Comparison of ENCODE assay signal across 8 cellular contexts in the genomic region with DNA sequence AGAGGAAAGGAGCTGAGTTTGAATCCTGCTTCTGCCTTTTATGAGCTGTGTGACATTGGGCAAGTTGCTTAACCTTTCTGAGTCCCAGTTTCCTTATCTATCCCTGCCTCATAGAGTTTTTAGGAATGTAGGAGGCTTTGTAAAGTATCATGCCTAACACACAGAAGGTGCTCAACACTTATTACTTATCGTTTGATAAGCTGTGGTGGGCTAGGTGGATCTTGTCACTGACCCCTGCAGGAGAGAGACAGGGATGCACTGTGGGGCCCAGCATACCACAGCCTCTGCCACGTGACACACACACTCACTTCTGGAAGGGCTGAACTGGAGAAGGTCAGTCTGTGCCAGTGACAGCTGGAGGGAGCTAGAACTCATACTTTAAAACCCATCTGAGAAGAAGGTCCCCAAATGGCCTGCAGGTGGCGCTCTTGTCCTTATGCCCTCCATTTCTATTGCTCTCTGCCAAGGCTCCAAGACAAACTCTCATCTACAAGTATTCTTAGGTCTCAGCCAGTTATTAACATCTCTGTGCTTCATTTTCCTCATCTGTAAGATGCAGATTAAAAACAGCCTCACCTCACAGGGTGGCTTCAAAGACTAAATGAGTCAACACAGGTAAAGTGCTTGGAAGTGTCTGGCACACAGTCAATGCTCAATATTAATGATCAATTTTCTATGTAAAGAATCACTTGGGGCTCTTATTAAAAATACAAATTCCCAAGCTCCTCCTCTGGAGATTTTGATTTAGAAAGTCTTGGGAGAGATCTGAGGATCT. TPM values are rescaled to one million over a fixed set of nuclear protein-coding genes. Genes with fewer than 3 reads are reported as not detected.
DNase-seq lines count a peak whose midpoint lies in the region; ATAC-seq and TF ChIP-seq lines count a peak whose summit lies in the region.

No MANE protein-coding gene starts in this region.

- peak; percentile 97 for TF ChIP-seq CTCF in endodermal cell (conservative IDR thresholded peaks at IDR 0.05)
- peak; percentile 70 for TF ChIP-seq CTCF in mesothelial cell of epicardium (IDR thresholded peaks at IDR 0.05; ENCODE audit: unreplicated experiment)

- no peak overlapping the region for H3K27ac ChIP-seq in endodermal cell (ENCODE audit: low read depth, low read length)

- DNase-seq in CD1c-positive myeloid dendritic cell (ENCODE audit: extremely low spot score) (peak; percentile 81), NCI-H446 (lab: John Stamatoyannopoulos, UW) (peak; percentile 74 to 83), endodermal cell (peak; percentile 97), mesothelial cell of epicardium (ENCODE audit: low spot score in 2 of 2, unreplicated experiment in 2 of 2) (peak in 1 of 2 experiments; percentile 60)
- peak; percentile 14 to 17 for DNase-seq in activated CD4-positive, alpha-beta T cell treated with anti-CD3 and anti-CD28 coated beads for 4 hours
- peak; percentile 55 for DNase-seq in stimulated activated naive B cell treated with anti-CD40 and anti-IgM and Interleukin-4, amounts not matched to agents 10 μg/mL and 1 μg/mL and 100 μg/mL, for 72 hours

- H3K36me3 ChIP-seq in endodermal cell (ENCODE audit: control insufficient read depth, insufficient read depth, low read length), result no peaks in the 10 kb centered on the region

- no peaks in the 10 kb centered on the region for H3K27me3 Mint-ChIP-seq in endodermal cell (ENCODE audit: insufficient read depth)
- no peaks in the 10 kb centered on the region for H3K27me3 Mint-ChIP-seq in mesothelial cell of epicardium (ENCODE audit: low read depth)
- H3K27me3 Mint-ChIP-seq in stimulated activated naive B cell treated with anti-CD40 and anti-IgM and Interleukin-4, amounts not matched to agents 10 μg/mL and 1 μg/mL and 100 μg/mL, for 72 hours, result no peaks in the 10 kb centered on the region

- H3K4me3 Mint-ChIP-seq in endodermal cell (no peak overlapping the region), mesothelial cell of epicardium (no peak overlapping the region)
- H3K4me3 Mint-ChIP-seq in stimulated activated naive B cell treated with anti-CD40 and anti-IgM and Interleukin-4, amounts not matched to agents 10 μg/mL and 1 μg/mL and 100 μg/mL, for 72 hours, result no peak overlapping the region

- no peaks in the 10 kb centered on the region for H3K4me1 ChIP-seq in endodermal cell (ENCODE audit: control insufficient read depth, insufficient read depth, low read length)

- no peak overlapping the region for H3K9ac ChIP-seq in endodermal cell (ENCODE audit: extremely low read depth, low read length, poor library complexity, severe bottlenecking)

- WGBS in endodermal cell (ENCODE audit: insufficient coverage in 1 of 2, insufficient read length in 1 of 2), 2 experiments, result 42 to 100% methylated on average over 1 to 3 of the region's 3 CpGs

- peak; percentile 79 for ATAC-seq in GM19023 (IDR thresholded peaks at IDR 0.05; ENCODE audit: unreplicated experiment)
- peak; percentile 86 for ATAC-seq in HG03159 (IDR thresholded peaks at IDR 0.05; ENCODE audit: unreplicated experiment)
- peak; percentile 96 to 99 for ATAC-seq in stimulated activated naive B cell treated with anti-CD40 and anti-IgM and Interleukin-4, amounts not matched to agents 10 μg/mL and 1 μg/mL and 100 μg/mL, for 72 hours (replicated peaks)

- H3K27ac Mint-ChIP-seq in endodermal cell (peak overlapping the region; percentile 24), mesothelial cell of epicardium (no peak overlapping the region)
- no peak overlapping the region for H3K27ac Mint-ChIP-seq in stimulated activated naive B cell treated with anti-CD40 and anti-IgM and Interleukin-4, amounts not matched to agents 10 μg/mL and 1 μg/mL and 100 μg/mL, for 72 hours

- H3K9me3 Mint-ChIP-seq in endodermal cell (no peaks in the 10 kb centered on the region), mesothelial cell of epicardium (no peaks in the 10 kb centered on the region)
- no peaks in the 10 kb centered on the region for H3K9me3 Mint-ChIP-seq in stimulated activated naive B cell treated with anti-CD40 and anti-IgM and Interleukin-4, amounts not matched to agents 10 μg/mL and 1 μg/mL and 100 μg/mL, for 72 hours

- H3K9me3 ChIP-seq in endodermal cell (ENCODE audit: control insufficient read depth, low read length), result no peaks in the 10 kb centered on the region

- H3K36me3 Mint-ChIP-seq in endodermal cell (ENCODE audit: low read depth) (no peaks in the 10 kb centered on the region), mesothelial cell of epicardium (no peaks in the 10 kb centered on the region)
- H3K36me3 Mint-ChIP-seq in stimulated activated naive B cell treated with anti-CD40 and anti-IgM and Interleukin-4, amounts not matched to agents 10 μg/mL and 1 μg/mL and 100 μg/mL, for 72 hours, result no peaks in the 10 kb centered on the region

- no peak overlapping the region for H3K4me3 ChIP-seq in endodermal cell (ENCODE audit: low read length)

- no peaks in the 10 kb centered on the region for H3K27me3 ChIP-seq in endodermal cell (ENCODE audit: control insufficient read depth, insufficient read depth, low read length, poor library complexity, severe bottlenecking)

- peaks cover 13% of the 10 kb centered on the region for H3K4me1 Mint-ChIP-seq in endodermal cell
- H3K4me1 Mint-ChIP-seq in mesothelial cell of epicardium, result peaks cover 14% of the 10 kb centered on the region
- H3K4me1 Mint-ChIP-seq in stimulated activated naive B cell treated with anti-CD40 and anti-IgM and Interleukin-4, amounts not matched to agents 10 μg/mL and 1 μg/mL and 100 μg/mL, for 72 hours, result peaks cover 0 to 3% of the 10 kb centered on the region in 2 donors

RNA-seq across cellular contexts. Expression of a gene that starts 57.5 kb away (rescaled TPM):
- total RNA-seq in endodermal cell (10 to 100 TPM; 32.5 to 48.7 TPM), mesothelial cell of epicardium (22.8 to 23.7 TPM (median 22.9 TPM) in 3 replicates)
- 29.0 TPM for polyA plus RNA-seq in endodermal cell (2013, experiment 1 of 2)
- 29.4 TPM for polyA plus RNA-seq in endodermal cell (2013, experiment 2 of 2)
